Comparison of ENCODE assay signal across 30 cellular contexts in genomic region chr15:31150732-31151212, GRCh38. TPM values are rescaled to one million over a fixed set of nuclear protein-coding genes. Genes with fewer than 3 reads are reported as not detected.
DNase-seq lines count a peak whose midpoint lies in the region; ATAC-seq, FAIRE-seq and TF ChIP-seq lines count a peak whose summit lies in the region.
"Had no signal": no experiment of that assay in that cellular context is flagged by ENCODE, and none has a peak within 500 bp of the region (broad histone marks: within the 10 kb centered on the region; RNA-seq: fewer than 3 reads in every experiment).

No MANE protein-coding gene starts in this region.

- H3K9me3 ChIP-seq in mammary epithelial cell (replicated peaks; ENCODE audit: insufficient read depth, low read length) (no peaks in the 10 kb centered on the region), iPS-18a (ENCODE audit: control insufficient read depth, low read depth, low read length) (no peaks in the 10 kb centered on the region), left ventricle myocardium inferior (replicated peaks) (no peaks in the 10 kb centered on the region)
- H3K9me3 ChIP-seq: ascending aorta had no signal

- H3K27ac Mint-ChIP-seq in GM23338 (peak overlapping the region; percentile 89), Calu3 (ENCODE audit: unreplicated experiment) (no peak overlapping the region)
- no peak overlapping the region for H3K27ac Mint-ChIP-seq in activated CD4-positive, alpha-beta memory T cell treated with anti-CD3 and anti-CD28 coated beads for 36 hours
- H3K27ac Mint-ChIP-seq: activated CD4-positive, alpha-beta T cell treated with anti-CD3 and anti-CD28 coated beads, Interleukin-2, amount 10 ng/mL, durations not matched to agents 24 days and 14 days; activated naive CD4-positive, alpha-beta T cell treated with anti-CD3 and anti-CD28 coated beads, Interleukin-2, amount 50 U/mL, for 24 hours; CD8-positive, alpha-beta T cell; type B pancreatic cell had no signal

- peak; percentile 76 for ATAC-seq in GM23338
- ATAC-seq: CD8-positive, alpha-beta T cell; T-cell had no signal

- H3F3A ChIP-seq in GM23338 (replicated peaks; ENCODE audit: low read depth): peaks cover 9% of the 10 kb centered on the region

- no peak for FAIRE-seq in HTR-8/SVneo (lab: Jason Lieb, UNC)
- FAIRE-seq: GM12891, GM19239 had no signal

- H3K79me2 ChIP-seq in GM23338 (replicated peaks; ENCODE audit: insufficient read depth) (no peaks in the 10 kb centered on the region), mammary epithelial cell (ENCODE audit: insufficient read depth, low read length) (no peaks in the 10 kb centered on the region)

- in situ Hi-C loops in mammary epithelial cell (cut with MboI; ENCODE audit: low sequenced_read_pairs in 2 of 2): no loop called here

- H2AFZ ChIP-seq in GM23338: no peak overlapping the region
- H2AFZ ChIP-seq in mammary epithelial cell (ENCODE audit: low read depth, low read length): peak overlapping the region; percentile 72
- H2AFZ ChIP-seq: GM23248, PC-9 had no signal

- DNase-seq in GM23338 (ENCODE audit: low spot score) (peak; percentile 60), HPDE6-E6E7 (ENCODE audit: extremely low spot score) (peak; percentile 51), mammary epithelial cell (peak; percentile 85), HTR-8/SVneo (ENCODE audit: insufficient read length, low spot score) (no peak), Calu3 (no peak), left ventricle myocardium inferior (no peak)
- DNase-seq in activated CD4-positive, alpha-beta memory T cell treated with anti-CD3 and anti-CD28 coated beads for 36 hours: no peak
- DNase-seq: activated CD4-positive, alpha-beta T cell treated with anti-CD3 and anti-CD28 coated beads, Interleukin-2, amount 10 ng/mL, durations not matched to agents 24 days and 14 days; activated T-cell treated with anti-CD3 and anti-CD28 coated beads for 4 hours; CD8-positive, alpha-beta T cell; DMS79; effector CD8-positive, alpha-beta T cell; GM23248; islet precursor cell; NCI-H1092 treated with DMSO at 0.1 percent for 48 hours; occipital lobe; PC-9; stimulated activated CD4-positive, alpha-beta T cell treated with anti-CD3 and anti-CD28 coated beads, Interleukin-12 subunit alpha, Interleukin-12 subunit beta, amount 100 ng/mL, for 4 hours; T-cell had no signal

- no peak overlapping the region for H3K4me3 ChIP-seq in GM23338
- no peak overlapping the region for H3K4me3 ChIP-seq in mammary epithelial cell (replicated peaks in 1 of 3; ENCODE audit: insufficient read depth in 1 of 3, low read depth in 2 of 3, low read length in 3 of 3)
- H3K4me3 ChIP-seq in iPS-18a (ENCODE audit: low read length): no peak overlapping the region
- no peak overlapping the region for H3K4me3 ChIP-seq in left ventricle myocardium inferior
- H3K4me3 ChIP-seq: ascending aorta, GM23248, PC-9 had no signal

- H3K9ac ChIP-seq in mammary epithelial cell (ENCODE audit: insufficient read depth, low read length) (no peak overlapping the region), iPS-18a (ENCODE audit: low read length) (no peak overlapping the region)
- H3K9ac ChIP-seq: GM23248 had no signal

- H3K36me3 ChIP-seq in GM23338 (ENCODE audit: insufficient read depth) (no peaks in the 10 kb centered on the region), mammary epithelial cell (ENCODE audit: insufficient read depth, low read length) (no peaks in the 10 kb centered on the region), iPS-18a (ENCODE audit: control insufficient read depth, low read depth, low read length) (no peaks in the 10 kb centered on the region), left ventricle myocardium inferior (no peaks in the 10 kb centered on the region)
- H3K36me3 ChIP-seq: ascending aorta had no signal

- H3K27me3 ChIP-seq in GM23338 (ENCODE audit: insufficient read depth): no peaks in the 10 kb centered on the region
- H3K27me3 ChIP-seq in mammary epithelial cell (ENCODE audit: insufficient read depth, low read length): no peaks in the 10 kb centered on the region
- H3K27me3 ChIP-seq in iPS-18a (ENCODE audit: control insufficient read depth, insufficient read depth, low read length): no peaks in the 10 kb centered on the region
- peaks cover 20% of the 10 kb centered on the region for H3K27me3 ChIP-seq in left ventricle myocardium inferior (ENCODE audit: low read depth)
- H3K27me3 ChIP-seq: ascending aorta had no signal

- peaks cover 4% of the 10 kb centered on the region for H3K27me3 Mint-ChIP-seq in GM23338 (ENCODE audit: insufficient read depth, low read depth, poor library complexity)
- H3K27me3 Mint-ChIP-seq in Calu3 (ENCODE audit: unreplicated experiment): no peaks in the 10 kb centered on the region
- no peaks in the 10 kb centered on the region for H3K27me3 Mint-ChIP-seq in activated CD4-positive, alpha-beta memory T cell treated with anti-CD3 and anti-CD28 coated beads for 36 hours
- H3K27me3 Mint-ChIP-seq: activated naive CD4-positive, alpha-beta T cell treated with anti-CD3 and anti-CD28 coated beads, Interleukin-2, amount 50 U/mL, for 24 hours; type B pancreatic cell had no signal

- intact Hi-C loops in mammary epithelial cell (cut with micrococcal nuclease) (no loop called here), Calu3 (cut with micrococcal nuclease; ENCODE audit: unreplicated experiment) (no loop called here), left ventricle myocardium inferior (cut with micrococcal nuclease) (no loop called here)
- intact Hi-C loops in activated CD4-positive, alpha-beta memory T cell treated with anti-CD3 and anti-CD28 coated beads for 36 hours (cut with micrococcal nuclease): no loop called here

- H3K4me1 ChIP-seq in GM23338 (ENCODE audit: insufficient read depth) (peaks cover 48% of the 10 kb centered on the region), mammary epithelial cell (ENCODE audit: insufficient read depth, low read length) (peaks cover 6% of the 10 kb centered on the region), iPS-18a (ENCODE audit: control insufficient read depth, low read depth, low read length) (peaks cover 48% of the 10 kb centered on the region), left ventricle myocardium inferior (no peaks in the 10 kb centered on the region)
- H3K4me1 ChIP-seq: ascending aorta had no signal

- POLR2A ChIA-PET in activated CD4-positive, alpha-beta memory T cell treated with anti-CD3 and anti-CD28 coated beads for 36 hours (lab: Charles Lee): no interaction called here

- 65% methylated on average over 9 of the region's 9 CpGs for WGBS in mammary epithelial cell (ENCODE audit: low coverage, missing lambda C conversion rate)

- peaks cover 56% of the 10 kb centered on the region for H3K4me1 Mint-ChIP-seq in GM23338
- no peaks in the 10 kb centered on the region for H3K4me1 Mint-ChIP-seq in Calu3 (ENCODE audit: low read depth, unreplicated experiment)
- H3K4me1 Mint-ChIP-seq in activated CD4-positive, alpha-beta memory T cell treated with anti-CD3 and anti-CD28 coated beads for 36 hours (ENCODE audit: low read depth): no peaks in the 10 kb centered on the region
- H3K4me1 Mint-ChIP-seq: activated CD4-positive, alpha-beta T cell treated with anti-CD3 and anti-CD28 coated beads, Interleukin-2, amount 10 ng/mL, durations not matched to agents 24 days and 14 days; activated naive CD4-positive, alpha-beta T cell treated with anti-CD3 and anti-CD28 coated beads, Interleukin-2, amount 50 U/mL, for 24 hours; T-cell had no signal

- H3K36me3 Mint-ChIP-seq in GM23338 (ENCODE audit: low read depth) (peaks cover 17% of the 10 kb centered on the region; the same call in 2 of the 3 replicates), Calu3 (ENCODE audit: insufficient read depth, unreplicated experiment) (no peaks in the 10 kb centered on the region)
- no peaks in the 10 kb centered on the region for H3K36me3 Mint-ChIP-seq in activated CD4-positive, alpha-beta memory T cell treated with anti-CD3 and anti-CD28 coated beads for 36 hours
- H3K36me3 Mint-ChIP-seq: activated naive CD4-positive, alpha-beta T cell treated with anti-CD3 and anti-CD28 coated beads, Interleukin-2, amount 50 U/mL, for 24 hours; CD8-positive, alpha-beta T cell; T-cell; type B pancreatic cell had no signal

- CTCF ChIA-PET in mammary epithelial cell (lab: Charles Lee; ENCODE audit: low non-redundant PET): interaction anchor here (0.5 kb wide), 1 partner anchor 257 kb away, joined by 3 read pairs; no protein-coding TSS in a partner anchor
- CTCF ChIA-PET in Calu3 (lab: Charles Lee): no interaction called here
- CTCF ChIA-PET in activated CD4-positive, alpha-beta memory T cell treated with anti-CD3 and anti-CD28 coated beads for 36 hours (lab: Charles Lee): no interaction called here

- dilution Hi-C loops in mammary epithelial cell (cut with HindIII; ENCODE audit: low sequenced_read_pairs): no loop called here

- H3K9me2 ChIP-seq in GM23338 (ENCODE audit: insufficient read depth): peaks cover 4% of the 10 kb centered on the region; the same call in 1 of the 2 replicates

- H3K27ac ChIP-seq in GM23338 (ENCODE audit: low read depth): peak overlapping the region; percentile 88
- no peak overlapping the region for H3K27ac ChIP-seq in mammary epithelial cell (ENCODE audit: insufficient read depth, low read depth, low read length)
- H3K27ac ChIP-seq in iPS-18a (ENCODE audit: low read length): peak overlapping the region; percentile 56
- no peak overlapping the region for H3K27ac ChIP-seq in left ventricle myocardium inferior (replicated peaks)
- H3K27ac ChIP-seq: ascending aorta, GM23248, PC-9 had no signal

- H4K20me1 ChIP-seq in GM23338 (replicated peaks; ENCODE audit: insufficient read depth): no peaks in the 10 kb centered on the region
- no peaks in the 10 kb centered on the region for H4K20me1 ChIP-seq in mammary epithelial cell (ENCODE audit: insufficient read depth, low read length)

- H3K4me3 Mint-ChIP-seq in GM23338: no peak overlapping the region
- H3K4me3 Mint-ChIP-seq in Calu3 (ENCODE audit: low read depth, unreplicated experiment): no peak overlapping the region
- H3K4me3 Mint-ChIP-seq in activated CD4-positive, alpha-beta memory T cell treated with anti-CD3 and anti-CD28 coated beads for 36 hours: no peak overlapping the region
- H3K4me3 Mint-ChIP-seq: activated CD4-positive, alpha-beta T cell treated with anti-CD3 and anti-CD28 coated beads, Interleukin-2, amount 10 ng/mL, durations not matched to agents 24 days and 14 days; activated naive CD4-positive, alpha-beta T cell treated with anti-CD3 and anti-CD28 coated beads, Interleukin-2, amount 50 U/mL, for 24 hours; CD8-positive, alpha-beta T cell; T-cell; type B pancreatic cell had no signal

- H3K9me3 Mint-ChIP-seq in GM23338: peaks cover 14% of the 10 kb centered on the region; the same call in 2 of the 3 replicates
- no peaks in the 10 kb centered on the region for H3K9me3 Mint-ChIP-seq in Calu3 (ENCODE audit: low read depth, unreplicated experiment)
- H3K9me3 Mint-ChIP-seq in activated CD4-positive, alpha-beta memory T cell treated with anti-CD3 and anti-CD28 coated beads for 36 hours: no peaks in the 10 kb centered on the region
- H3K9me3 Mint-ChIP-seq: activated CD4-positive, alpha-beta T cell treated with anti-CD3 and anti-CD28 coated beads, Interleukin-2, amount 10 ng/mL, durations not matched to agents 24 days and 14 days; activated naive CD4-positive, alpha-beta T cell treated with anti-CD3 and anti-CD28 coated beads, Interleukin-2, amount 50 U/mL, for 24 hours; CD8-positive, alpha-beta T cell; T-cell; type B pancreatic cell had no signal

- TF ChIP-seq CTCF in GM23338 (conservative IDR thresholded peaks at IDR 0.05; ENCODE audit: low read depth in 2 of 2): no peak
- no peak for TF ChIP-seq CTCF in mammary epithelial cell (conservative IDR thresholded peaks at IDR 0.05 in 1 of 2, IDR thresholded peaks at IDR 0.05 in 1 of 2; ENCODE audit: extremely low read depth in 1 of 2, insufficient read depth in 1 of 2, low read depth in 1 of 2, low read length in 2 of 2)
- no peak for TF ChIP-seq CTCF in Calu3 (IDR thresholded peaks at IDR 0.05; ENCODE audit: unreplicated experiment)
- no peak for TF ChIP-seq CTCF in left ventricle myocardium inferior (IDR thresholded peaks at IDR 0.05; ENCODE audit: borderline replicate concordance)

- no TSS peak for BruUV-seq in mammary epithelial cell (replicated peaks; lab: Mats Ljungman, UMichigan)
- BruUV-seq in Calu3 (replicated peaks; lab: Mats Ljungman, UMichigan): no TSS peak

- H3K4me2 ChIP-seq in GM23338 (0 out of 2 replicates have a peak overlapping the region, but pooled peaks have one; percentile 2), mammary epithelial cell (ENCODE audit: insufficient read depth, low read depth, low read length) (no peak overlapping the region)
- H3K4me2 ChIP-seq: PC-9 had no signal

RNA-seq across cellular contexts. Expression of gene TRPM1, which starts 49.2 kb away (rescaled TPM):
- not detected in 2 replicates for total RNA-seq in GM23338 (2014; rRNA removed; shearing (Covaris generic))
- polyA plus RNA-seq in GM23338 (2016; fragmentation: Nextera tagmentation; extraction: Ambion mirVana) (0.17 and 0.19 TPM in 2 replicates), mammary epithelial cell (not detected)
- total RNA-seq in mammary epithelial cell (not detected), Calu3 (2022) (not detected in 2 replicates), left ventricle myocardium inferior (not detected)
- not detected for polyA minus RNA-seq in mammary epithelial cell
- not detected for total RNA-seq in activated CD4-positive, alpha-beta memory T cell treated with anti-CD3 and anti-CD28 coated beads for 36 hours
- total RNA-seq: activated CD4-positive, alpha-beta T cell treated with anti-CD3 and anti-CD28 coated beads, Interleukin-2, amount 10 ng/mL, durations not matched to agents 24 days and 14 days; ascending aorta; CD8-positive, alpha-beta T cell; chondrocyte; fibroblast of lung; GM23248; LHCN-M2; myocyte; occipital lobe; PC-9; renal cortical epithelial cell; T-cell had no signal
- polyA plus RNA-seq: fibroblast of lung, GM23248 had no signal

Comparison
In these comparisons a context has a peak if more than half of its experiments do, and no peak if none do; other contexts are left out.
1. DNase-seq: peak in GM23338 (single experiment), HPDE6-E6E7 (single experiment) and mammary epithelial cell (single experiment); none in HTR-8/SVneo (single experiment), Calu3 (single experiment), left ventricle myocardium inferior (single experiment) and activated CD4-positive, alpha-beta memory T cell treated with anti-CD3 and anti-CD28 coated beads for 36 hours (single experiment).
2. H3K27ac ChIP-seq: peak in GM23338 (single experiment) and iPS-18a (single experiment); none in mammary epithelial cell (single experiment) and left ventricle myocardium inferior (single experiment).